ENCODE assay signal across 29 cellular contexts in the genomic region with DNA sequence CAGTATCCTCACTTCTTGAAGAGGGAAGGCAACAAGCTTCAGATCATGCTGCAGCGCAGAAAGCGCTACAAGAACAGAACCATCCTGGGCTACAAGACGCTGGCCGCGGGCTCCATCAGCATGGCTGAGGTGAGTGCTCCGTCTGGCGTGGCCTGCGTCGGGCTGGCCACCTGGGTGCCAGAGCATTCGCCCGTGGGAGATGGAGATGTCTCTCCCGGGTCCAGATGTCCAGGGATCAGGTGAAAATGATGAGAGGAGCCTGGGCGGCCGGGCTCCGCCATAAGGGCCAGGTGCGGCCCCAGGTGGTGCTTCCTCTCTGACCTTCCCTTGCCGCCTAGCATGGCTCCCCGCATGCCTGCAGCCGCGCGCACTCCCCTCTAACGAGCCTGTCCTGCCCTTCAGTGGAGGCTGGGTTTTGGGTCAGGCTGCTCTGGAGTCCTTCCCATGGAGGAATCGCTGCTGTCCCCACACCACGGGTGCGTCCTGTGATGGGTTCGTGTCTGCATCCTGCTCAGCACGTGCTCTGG. TPM values are rescaled to one million over a fixed set of nuclear protein-coding genes. Genes with fewer than 3 reads are reported as not detected.
"Had no signal": no experiment of that assay in that cellular context is flagged by ENCODE, and none has a peak within 500 bp of the region (broad histone marks: within the 10 kb centered on the region; RNA-seq: fewer than 3 reads in every experiment).

No MANE protein-coding gene starts in this region.

- ATAC-seq: activated naive CD4-positive, alpha-beta T cell treated with anti-CD3 and anti-CD28 coated beads, Interleukin-2, amount 50 U/mL, for 72 hours; activated T-cell treated with anti-CD3 and anti-CD28 coated beads, Interleukin-2, amount 50 U/mL, for 72 hours; esophagus mucosa had no signal

- H3K27me3 ChIP-seq: ascending aorta, breast epithelium, cardiac muscle cell, dorsolateral prefrontal cortex had no signal

- H3K4me3 ChIP-seq: ascending aorta, breast epithelium, cardiac muscle cell, coronary artery, dorsolateral prefrontal cortex had no signal

- H3K4me3 Mint-ChIP-seq: activated CD4-positive, alpha-beta memory T cell treated with anti-CD3 and anti-CD28 coated beads, Interleukin-2, amount 10 ng/mL, durations not matched to agents 7 days and 5 days; activated CD4-positive, alpha-beta T cell treated with anti-CD3 and anti-CD28 coated beads, Interleukin-2, amount 10 ng/mL, durations not matched to agents 7 days and 5 days; activated naive CD4-positive, alpha-beta T cell treated with anti-CD3 and anti-CD28 coated beads, Interleukin-2, amount 10 ng/mL, durations not matched to agents 7 days and 5 days; activated naive CD8-positive, alpha-beta T cell treated with anti-CD3 and anti-CD28 coated beads, Interleukin-2, amount 10 ng/mL, durations not matched to agents 7 days and 5 days; activated T-cell treated with anti-CD3 and anti-CD28 coated beads, Interleukin-2, amount 50 U/mL, for 24 hours; activated T-cell treated with anti-CD3 and anti-CD28 coated beads, Interleukin-2, amount 50 U/mL, for 72 hours; brain; central memory CD8-positive, alpha-beta T cell; dendritic cell treated with granulocyte-macrophage colony-stimulating factor and Interleukin-4, amounts not matched to agents 40 ng/mL and 50 ng/mL, for 4 days; endodermal cell had no signal

- H3K36me3 Mint-ChIP-seq: activated naive CD4-positive, alpha-beta T cell treated with anti-CD3 and anti-CD28 coated beads, Interleukin-2, amount 10 ng/mL, durations not matched to agents 7 days and 5 days; activated naive CD4-positive, alpha-beta T cell treated with anti-CD3 and anti-CD28 coated beads, Interleukin-2, amount 50 U/mL, for 72 hours; activated naive CD8-positive, alpha-beta T cell treated with anti-CD3 and anti-CD28 coated beads, Interleukin-2, amount 10 ng/mL, durations not matched to agents 7 days and 5 days had no signal

- FAIRE-seq: frontal cortex had no signal

- H3K27ac ChIP-seq: ascending aorta, breast epithelium, cardiac muscle cell, coronary artery, dorsolateral prefrontal cortex had no signal

- H3K9me3 ChIP-seq: ascending aorta, breast epithelium had no signal

- DNase-seq: activated CD4-positive, alpha-beta memory T cell treated with anti-CD3 and anti-CD28 coated beads, Interleukin-2, amount 10 ng/mL, durations not matched to agents 7 days and 5 days; activated CD4-positive, alpha-beta T cell treated with anti-CD3 and anti-CD28 coated beads for 1 hour; activated CD4-positive, alpha-beta T cell treated with anti-CD3 and anti-CD28 coated beads for 4 hours; activated CD4-positive, alpha-beta T cell treated with anti-CD3 and anti-CD28 coated beads, Interleukin-2, amount 10 ng/mL, durations not matched to agents 7 days and 5 days; activated CD4-positive, alpha-beta T cell treated with anti-CD3 and anti-CD28 coated beads, Interleukin-2, amount 50 U/mL, for 4 hours; activated CD8-positive, alpha-beta memory T cell treated with anti-CD3 and anti-CD28 coated beads, Interleukin-2, amount 50 U/mL, for 48 hours; activated gamma-delta T cell; activated naive CD4-positive, alpha-beta T cell; activated naive CD4-positive, alpha-beta T cell treated with anti-CD3 and anti-CD28 coated beads, Interleukin-2, amount 10 ng/mL, durations not matched to agents 7 days and 5 days; activated naive CD8-positive, alpha-beta T cell treated with anti-CD3 and anti-CD28 coated beads, Interleukin-2, amount 10 ng/mL, durations not matched to agents 7 days and 5 days; activated T-cell treated with anti-CD3 and anti-CD28 coated beads for 4 hours; activated T-cell treated with anti-CD3 and anti-CD28 coated beads, Interleukin-2, amount 50 U/mL, for 24 hours; activated T-cell treated with anti-CD3 and anti-CD28 coated beads, Interleukin-2, amount 50 U/mL, for 72 hours; dorsolateral prefrontal cortex; effector memory CD4-positive, alpha-beta T cell; endodermal cell; foreskin fibroblast; head of caudate nucleus; T-helper 2 cell had no signal

- H3K27ac Mint-ChIP-seq: activated CD4-positive, alpha-beta memory T cell treated with anti-CD3 and anti-CD28 coated beads, Interleukin-2, amount 10 ng/mL, durations not matched to agents 7 days and 5 days; activated CD4-positive, alpha-beta T cell treated with anti-CD3 and anti-CD28 coated beads, Interleukin-2, amount 10 ng/mL, durations not matched to agents 7 days and 5 days; activated naive CD4-positive, alpha-beta T cell treated with anti-CD3 and anti-CD28 coated beads, Interleukin-2, amount 10 ng/mL, durations not matched to agents 7 days and 5 days; activated naive CD8-positive, alpha-beta T cell treated with anti-CD3 and anti-CD28 coated beads, Interleukin-2, amount 10 ng/mL, durations not matched to agents 7 days and 5 days; activated T-cell treated with anti-CD3 and anti-CD28 coated beads, Interleukin-2, amount 50 U/mL, for 24 hours; activated T-cell treated with anti-CD3 and anti-CD28 coated beads, Interleukin-2, amount 50 U/mL, for 72 hours; dendritic cell treated with granulocyte-macrophage colony-stimulating factor and Interleukin-4, amounts not matched to agents 40 ng/mL and 50 ng/mL, for 4 days; endodermal cell had no signal

- H3K27me3 Mint-ChIP-seq: activated CD4-positive, alpha-beta memory T cell treated with anti-CD3 and anti-CD28 coated beads, Interleukin-2, amount 10 ng/mL, durations not matched to agents 7 days and 5 days; activated CD4-positive, alpha-beta T cell treated with anti-CD3 and anti-CD28 coated beads, Interleukin-2, amount 10 ng/mL, durations not matched to agents 7 days and 5 days; activated naive CD4-positive, alpha-beta T cell treated with anti-CD3 and anti-CD28 coated beads, Interleukin-2, amount 10 ng/mL, durations not matched to agents 7 days and 5 days; activated naive CD8-positive, alpha-beta T cell treated with anti-CD3 and anti-CD28 coated beads, Interleukin-2, amount 10 ng/mL, durations not matched to agents 7 days and 5 days; activated T-cell treated with anti-CD3 and anti-CD28 coated beads, Interleukin-2, amount 50 U/mL, for 24 hours; brain; central memory CD8-positive, alpha-beta T cell; dendritic cell treated with granulocyte-macrophage colony-stimulating factor and Interleukin-4, amounts not matched to agents 40 ng/mL and 50 ng/mL, for 4 days had no signal

- H3K36me3 ChIP-seq: breast epithelium, cardiac muscle cell had no signal

- H3K4me1 Mint-ChIP-seq: brain; central memory CD8-positive, alpha-beta T cell had no signal

- H3K4me1 ChIP-seq: breast epithelium had no signal

- H3K9me3 Mint-ChIP-seq: activated CD4-positive, alpha-beta memory T cell treated with anti-CD3 and anti-CD28 coated beads, Interleukin-2, amount 10 ng/mL, durations not matched to agents 7 days and 5 days; activated CD4-positive, alpha-beta T cell treated with anti-CD3 and anti-CD28 coated beads, Interleukin-2, amount 10 ng/mL, durations not matched to agents 7 days and 5 days; activated naive CD4-positive, alpha-beta T cell treated with anti-CD3 and anti-CD28 coated beads, Interleukin-2, amount 10 ng/mL, durations not matched to agents 7 days and 5 days; activated naive CD4-positive, alpha-beta T cell treated with anti-CD3 and anti-CD28 coated beads, Interleukin-2, amount 50 U/mL, for 72 hours; activated naive CD8-positive, alpha-beta T cell treated with anti-CD3 and anti-CD28 coated beads, Interleukin-2, amount 10 ng/mL, durations not matched to agents 7 days and 5 days; activated T-cell treated with anti-CD3 and anti-CD28 coated beads, Interleukin-2, amount 50 U/mL, for 24 hours; activated T-cell treated with anti-CD3 and anti-CD28 coated beads, Interleukin-2, amount 50 U/mL, for 72 hours; brain; central memory CD8-positive, alpha-beta T cell; dendritic cell treated with granulocyte-macrophage colony-stimulating factor and Interleukin-4, amounts not matched to agents 40 ng/mL and 50 ng/mL, for 4 days; endodermal cell had no signal

RNA-seq across cellular contexts. Expression of a gene that starts 43.2 kb away (rescaled TPM):
- total RNA-seq: ascending aorta had no signal
